ENCODE assay signal across 8 cellular contexts in the genomic region with DNA sequence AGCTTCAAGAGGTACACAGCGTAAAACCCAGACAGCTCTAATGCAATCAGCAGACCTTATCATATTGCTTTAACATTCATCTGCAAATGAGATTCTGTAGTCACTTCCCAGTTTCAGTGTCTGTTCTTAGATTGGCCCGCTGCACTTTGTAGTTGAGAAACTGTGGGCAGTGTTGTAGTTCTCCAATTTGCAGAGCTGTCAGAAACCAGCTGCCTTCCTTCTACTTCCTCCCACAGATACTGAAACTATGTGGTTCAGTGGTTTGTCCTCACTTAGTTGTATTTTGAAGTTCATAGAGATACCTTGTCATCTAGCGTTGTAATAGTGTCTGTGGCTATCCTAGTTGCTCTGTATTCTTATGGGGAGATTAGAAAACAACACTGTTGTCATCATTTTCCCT. TPM values are rescaled to one million over a fixed set of nuclear protein-coding genes. Genes with fewer than 3 reads are reported as not detected.
DNase-seq lines count a peak whose midpoint lies in the region; ATAC-seq and TF ChIP-seq lines count a peak whose summit lies in the region.

No MANE protein-coding gene starts in this region.

- H3K36me3 ChIP-seq in Peyer's patch (peaks cover 0 to 20% (median 0%) of the 10 kb centered on the region in 3 donors), WERI-Rb-1 (no peaks in the 10 kb centered on the region), PC-9 (ENCODE audit: low read depth) (no peaks in the 10 kb centered on the region)

- H4K20me1 ChIP-seq in PC-9 (ENCODE audit: insufficient read depth), result no peaks in the 10 kb centered on the region

- H3K27ac ChIP-seq in Peyer's patch (peak overlapping the region in 1 of 4 donors; percentile 3), WERI-Rb-1 (no peak overlapping the region), PC-9 (no peak overlapping the region)

- H3K9me2 ChIP-seq in PC-9 (ENCODE audit: insufficient read depth), result no peaks in the 10 kb centered on the region

- DNase-seq in Peyer's patch, result peak in 2 of 3 donors; percentile 60 to 68
- DNase-seq in fibroblast of pulmonary artery (ENCODE audit: low read depth), result peak; percentile 73
- DNase-seq in stimulated activated CD8-positive, alpha-beta memory T cell treated with anti-CD3 and anti-CD28 coated beads, Interleukin-7, amount 100 ng/mL, for 48 hours (ENCODE audit: extremely low read depth in 1 of 2, low read depth in 1 of 2), result peak; percentile 14 to 44
- no peak for DNase-seq in AG20443 (ENCODE audit: low spot score)
- DNase-seq in WERI-Rb-1, result no peak
- no peak for DNase-seq in PC-9

- no peak overlapping the region for H3K4me3 ChIP-seq in Peyer's patch
- H3K4me3 ChIP-seq in fibroblast of pulmonary artery (replicated peaks; ENCODE audit: low read depth, low read length), result no peak overlapping the region
- no peak overlapping the region for H3K4me3 ChIP-seq in WERI-Rb-1 (ENCODE audit: low read depth, low read length)
- H3K4me3 ChIP-seq in PC-9, result no peak overlapping the region

- no peaks in the 10 kb centered on the region for H3K27me3 ChIP-seq in Peyer's patch
- H3K27me3 ChIP-seq in WERI-Rb-1 (ENCODE audit: insufficient read depth, low read depth, severe bottlenecking), result no peaks in the 10 kb centered on the region
- H3K27me3 ChIP-seq in PC-9 (ENCODE audit: insufficient read depth, low read depth), result no peaks in the 10 kb centered on the region

- ATAC-seq in GM18909 (IDR thresholded peaks at IDR 0.05; ENCODE audit: poor library complexity, unreplicated experiment) (peak; percentile 100), HG02870 (IDR thresholded peaks at IDR 0.05; ENCODE audit: unreplicated experiment) (peak; percentile 99)

- no peak overlapping the region for H2AFZ ChIP-seq in PC-9

- intact Hi-C loops in PC-9 (cut with micrococcal nuclease; ENCODE audit: unreplicated experiment), result no loop called here

- no peaks in the 10 kb centered on the region for H3K79me2 ChIP-seq in PC-9 (ENCODE audit: low read depth)

- H3K4me1 ChIP-seq in Peyer's patch (peaks cover 0 to 3% (median 0%) of the 10 kb centered on the region in 4 donors), PC-9 (replicated peaks; ENCODE audit: insufficient read depth) (no peaks in the 10 kb centered on the region)

- no peak for TF ChIP-seq POLR2A in Peyer's patch (IDR thresholded peaks at IDR 0.05)

- CTCF ChIA-PET in PC-9 (lab: Charles Lee), result no interaction called here

- no peak overlapping the region for H3K4me2 ChIP-seq in PC-9

- POLR2A ChIA-PET in PC-9 (lab: Charles Lee; ENCODE audit: unreplicated experiment), result no interaction called here

- H3K9me3 ChIP-seq in Peyer's patch (no peaks in the 10 kb centered on the region), WERI-Rb-1 (ENCODE audit: severe bottlenecking) (no peaks in the 10 kb centered on the region), PC-9 (ENCODE audit: insufficient read depth, low read depth) (no peaks in the 10 kb centered on the region)

- no peaks in the 10 kb centered on the region for H3F3A ChIP-seq in PC-9 (ENCODE audit: insufficient read depth, low read depth)

- no TSS peak for BruUV-seq in PC-9 (replicated peaks; lab: Mats Ljungman, UMichigan)

- TF ChIP-seq CTCF in Peyer's patch (IDR thresholded peaks at IDR 0.05) (no peak), fibroblast of pulmonary artery (IDR thresholded peaks at IDR 0.05; ENCODE audit: low read length, missing control alignments) (no peak), WERI-Rb-1 (IDR thresholded peaks at IDR 0.05; ENCODE audit: low read depth, low read length) (no peak), PC-9 (conservative IDR thresholded peaks at IDR 0.05) (no peak)

RNA-seq across cellular contexts. Expression of a gene that starts 39.6 kb away (rescaled TPM):
- total RNA-seq in Peyer's patch, result 10 to 100 TPM; 27.2 to 69.0 (median 48.7) TPM
- total RNA-seq in PC-9 (2021), result 0.15 and 0.22 TPM in 2 replicates

RNA-seq across cellular contexts. Expression of a gene that starts 53.4 kb away (rescaled TPM):
- 10 to 100 TPM; 12.8 to 34.7 (median 16.5) TPM for total RNA-seq in Peyer's patch
- 30.9 and 31.1 TPM in 2 replicates for total RNA-seq in PC-9 (2021)

Comparison
In these comparisons a context has a peak if more than half of its experiments do, and no peak if none do; other contexts are left out.
1. DNase-seq: peak in Peyer's patch (2 of 3), fibroblast of pulmonary artery (single experiment) and stimulated activated CD8-positive, alpha-beta memory T cell treated with anti-CD3 and anti-CD28 coated beads, Interleukin-7, amount 100 ng/mL, for 48 hours (2 of 2); none in AG20443 (single experiment), WERI-Rb-1 (single experiment) and PC-9 (0 of 2).
2. RNA of a gene that starts 39.6 kb away (total RNA-seq): 27.2 to 69.0 TPM in Peyer's patch; 0.15 to 0.22 TPM in PC-9; every median in the first group is over 10 times any median in the second.